In genomic region chr1:108057536-108057935, GRCh38 we compare ENCODE assay signal across 1 cellular context.
TF ChIP-seq lines count a peak whose summit lies in the region.

No MANE protein-coding gene starts in this region.

TF ChIP-seq in HepG2, 621 proteins besides CTCF, POLR2A, EP300 and RAD21 (continued from another document):
- no peak for TF ChIP-seq ZBTB33 (CRISPR knock-in tag; IDR thresholded peaks at IDR 0.05)
- no peak for TF ChIP-seq IRF2 (CRISPR knock-in tag; IDR thresholded peaks at IDR 0.05)
- TF ChIP-seq ZNF362 (CRISPR knock-in tag; IDR thresholded peaks at IDR 0.05; ENCODE audit: borderline replicate concordance): no peak
- TF ChIP-seq ZNF674 (CRISPR knock-in tag; IDR thresholded peaks at IDR 0.05; ENCODE audit: low read depth): no peak
- no peak for TF ChIP-seq FLYWCH1 (CRISPR knock-in tag; IDR thresholded peaks at IDR 0.05)
- no peak for TF ChIP-seq MYC (CRISPR knock-in tag; IDR thresholded peaks at IDR 0.05; ENCODE audit: borderline replicate concordance)
- no peak for TF ChIP-seq ZNF629 (CRISPR knock-in tag; conservative IDR thresholded peaks at IDR 0.05)
- no peak for TF ChIP-seq SP140L (CRISPR knock-in tag; IDR thresholded peaks at IDR 0.05; ENCODE audit: borderline replicate concordance)
- no peak for TF ChIP-seq TRIM24 (CRISPR knock-in tag; IDR thresholded peaks at IDR 0.05)
TF ChIP-seq in HepG2: peak in this region for 0.
